ENCODE assay signal across 8 cellular contexts in the genomic region with DNA sequence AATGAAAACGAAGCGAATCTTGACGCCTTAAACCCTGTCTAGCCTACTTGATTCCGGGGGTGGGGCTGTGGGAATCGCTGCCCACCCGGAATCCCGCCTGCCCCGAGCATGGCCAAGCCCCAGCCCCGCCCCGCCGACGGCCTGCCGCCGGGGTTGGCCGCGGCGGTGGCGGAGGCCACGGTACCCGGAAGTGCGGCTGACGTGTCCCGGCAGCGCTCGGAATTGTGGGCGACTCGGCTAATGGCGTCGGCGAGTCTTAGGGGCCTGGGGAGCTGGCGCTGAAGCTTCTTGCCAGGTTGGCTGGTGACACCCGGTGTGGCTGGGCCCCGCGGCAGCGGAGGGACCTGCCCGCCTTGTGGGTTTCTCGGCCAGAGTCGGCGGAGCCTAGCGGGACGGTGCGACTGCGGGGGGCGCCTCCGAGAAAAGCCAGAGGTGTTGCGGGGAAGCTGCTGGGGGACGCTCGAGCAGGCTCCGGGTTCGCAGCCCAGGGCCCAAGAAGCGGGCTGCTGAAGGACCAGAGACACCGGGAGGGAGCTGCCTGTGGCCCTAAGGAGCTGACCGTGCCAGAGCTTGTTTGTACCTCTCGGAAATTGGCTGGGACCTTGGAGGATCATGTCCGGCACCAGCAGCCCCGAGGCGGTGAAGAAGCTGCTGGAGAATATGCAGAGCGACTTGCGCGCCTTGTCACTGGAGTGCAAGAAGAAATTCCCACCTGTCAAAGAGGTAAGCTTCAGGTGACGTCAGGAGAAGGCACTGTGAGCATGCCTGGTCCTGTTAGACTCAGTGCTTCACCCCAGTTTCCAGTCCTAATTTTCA. TPM values are rescaled to one million over a fixed set of nuclear protein-coding genes. Genes with fewer than 3 reads are reported as not detected.
DNase-seq lines count a peak whose midpoint lies in the region; ATAC-seq and TF ChIP-seq lines count a peak whose summit lies in the region.

A gene with protein sequence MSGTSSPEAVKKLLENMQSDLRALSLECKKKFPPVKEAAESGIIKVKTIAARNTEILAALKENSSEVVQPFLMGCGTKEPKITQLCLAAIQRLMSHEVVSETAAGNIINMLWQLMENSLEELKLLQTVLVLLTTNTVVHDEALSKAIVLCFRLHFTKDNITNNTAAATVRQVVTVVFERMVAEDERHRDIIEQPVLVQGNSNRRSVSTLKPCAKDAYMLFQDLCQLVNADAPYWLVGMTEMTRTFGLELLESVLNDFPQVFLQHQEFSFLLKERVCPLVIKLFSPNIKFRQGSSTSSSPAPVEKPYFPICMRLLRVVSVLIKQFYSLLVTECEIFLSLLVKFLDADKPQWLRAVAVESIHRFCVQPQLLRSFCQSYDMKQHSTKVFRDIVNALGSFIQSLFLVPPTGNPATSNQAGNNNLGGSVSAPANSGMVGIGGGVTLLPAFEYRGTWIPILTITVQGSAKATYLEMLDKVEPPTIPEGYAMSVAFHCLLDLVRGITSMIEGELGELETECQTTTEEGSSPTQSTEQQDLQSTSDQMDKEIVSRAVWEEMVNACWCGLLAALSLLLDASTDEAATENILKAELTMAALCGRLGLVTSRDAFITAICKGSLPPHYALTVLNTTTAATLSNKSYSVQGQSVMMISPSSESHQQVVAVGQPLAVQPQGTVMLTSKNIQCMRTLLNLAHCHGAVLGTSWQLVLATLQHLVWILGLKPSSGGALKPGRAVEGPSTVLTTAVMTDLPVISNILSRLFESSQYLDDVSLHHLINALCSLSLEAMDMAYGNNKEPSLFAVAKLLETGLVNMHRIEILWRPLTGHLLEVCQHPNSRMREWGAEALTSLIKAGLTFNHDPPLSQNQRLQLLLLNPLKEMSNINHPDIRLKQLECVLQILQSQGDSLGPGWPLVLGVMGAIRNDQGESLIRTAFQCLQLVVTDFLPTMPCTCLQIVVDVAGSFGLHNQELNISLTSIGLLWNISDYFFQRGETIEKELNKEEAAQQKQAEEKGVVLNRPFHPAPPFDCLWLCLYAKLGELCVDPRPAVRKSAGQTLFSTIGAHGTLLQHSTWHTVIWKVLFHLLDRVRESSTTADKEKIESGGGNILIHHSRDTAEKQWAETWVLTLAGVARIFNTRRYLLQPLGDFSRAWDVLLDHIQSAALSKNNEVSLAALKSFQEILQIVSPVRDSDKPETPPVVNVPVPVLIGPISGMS (N-terminal part only) (plus strand): TSS at position 231 of the 816 bp plus-strand sequence. CDS start 382 bp downstream, at position 613.

- H3K36me3 Mint-ChIP-seq in activated T-cell treated with anti-CD3 and anti-CD28 coated beads, Interleukin-2, amount 50 U/mL, for 4 hours (ENCODE audit: insufficient read depth) = no peaks in the 10 kb centered on the region

- WGBS in esophagus, 2 donors = 0% methylated on average over 61 of the region's 61 CpGs

- TF ChIP-seq RAD21 in Ishikawa (IDR thresholded peaks at IDR 0.05; ENCODE audit: low read depth) = no peak

- H3K9me3 ChIP-seq in Panc1 (ENCODE audit: control insufficient read depth, insufficient read depth, low read depth, low read length) (peaks cover 10% of the 10 kb centered on the region; the same call in 1 of the 2 replicates), esophagus (ENCODE audit: control insufficient read depth in 2 of 2, insufficient read depth in 1 of 2, low read depth in 1 of 2, low read length in 1 of 2) (peaks cover 0 to 2% of the 10 kb centered on the region in 2 donors), muscle layer of duodenum (ENCODE audit: control insufficient read depth in 1 of 2, low read length in 2 of 2) (no peaks in the 10 kb centered on the region)

- H3K4me3 ChIP-seq in Panc1 (ENCODE audit: low read depth in 2 of 2, low read length in 2 of 2) (peak within 1 kb of the TSS; percentile 98), esophagus (ENCODE audit: low read depth in 1 of 2, low read length in 2 of 2) (peak within 1 kb of the TSS; percentile 90 to 95), muscle layer of duodenum (ENCODE audit: low read depth in 1 of 2, low read length in 2 of 2) (peak within 1 kb of the TSS; percentile 93 to 98)

- H3K4me3 Mint-ChIP-seq in activated T-cell treated with anti-CD3 and anti-CD28 coated beads, Interleukin-2, amount 50 U/mL, for 4 hours = peak within 1 kb of the TSS; percentile 93

- in situ Hi-C loops in Panc1 (cut with HindIII; ENCODE audit: low pct_unique_long_range_greater_than_20kb, low sequenced_read_pairs) = no loop called here

- BruUV-seq in Panc1 (replicated peaks; lab: Mats Ljungman, UMichigan) = no TSS peak

- CTCF ChIA-PET in Panc1 (lab: Charles Lee) = interaction anchor here (1.2 kb wide), 1 partner anchor 31 kb away, joined by 4 read pairs; no protein-coding TSS in a partner anchor

- H3K27ac ChIP-seq in Panc1 (ENCODE audit: low read length) (peak within 1 kb of the TSS; percentile 92), esophagus (ENCODE audit: low read depth in 2 of 2, low read length in 1 of 2) (peak within 1 kb of the TSS; percentile 95 to 98), muscle layer of duodenum (ENCODE audit: low read length) (peak within 1 kb of the TSS; percentile 96)

- peaks cover 12% of the 10 kb centered on the region for H3K9me3 Mint-ChIP-seq in activated T-cell treated with anti-CD3 and anti-CD28 coated beads, Interleukin-2, amount 50 U/mL, for 4 hours

- intact Hi-C loops in Panc1 (cut with micrococcal nuclease; ENCODE audit: unreplicated experiment) = no loop called here

- peak; percentile 97 for ATAC-seq in GM21619 (IDR thresholded peaks at IDR 0.05; ENCODE audit: unreplicated experiment)
- peak; percentile 100 for ATAC-seq in Panc1
- peak; percentile 98 to 99 for ATAC-seq in activated T-cell treated with anti-CD3 and anti-CD28 coated beads, Interleukin-2, amount 50 U/mL, for 4 hours

- TF ChIP-seq EP300 in Ishikawa (IDR thresholded peaks at IDR 0.05; ENCODE audit: borderline replicate concordance) = no peak; the same call in 1 of the 2 replicates

- no peaks in the 10 kb centered on the region for H3K27me3 ChIP-seq in Panc1 (ENCODE audit: control insufficient read depth, insufficient read depth, low read length)
- H3K27me3 ChIP-seq in esophagus (ENCODE audit: control insufficient read depth in 1 of 2, insufficient read depth in 2 of 2, low read length in 2 of 2) = no peaks in the 10 kb centered on the region
- H3K27me3 ChIP-seq in muscle layer of duodenum (ENCODE audit: low read depth, low read length) = no peaks in the 10 kb centered on the region

- peaks cover 2% of the 10 kb centered on the region for H3K27me3 Mint-ChIP-seq in activated T-cell treated with anti-CD3 and anti-CD28 coated beads, Interleukin-2, amount 50 U/mL, for 4 hours (ENCODE audit: low read depth)

- TF ChIP-seq CTCF in Panc1 (IDR thresholded peaks at IDR 0.05) = no peak

- peaks cover 22% of the 10 kb centered on the region for H3K4me1 Mint-ChIP-seq in activated T-cell treated with anti-CD3 and anti-CD28 coated beads, Interleukin-2, amount 50 U/mL, for 4 hours (ENCODE audit: low read depth)

- peak; percentile 71 for DNase-seq in DMS153 treated with DMSO at 0.1 percent for 48 hours (lab: John Stamatoyannopoulos, UW; ENCODE audit: unreplicated experiment)
- DNase-seq in Panc1 (ENCODE audit: low read depth, low spot score) = peak; percentile 22
- DNase-seq in activated T-cell treated with anti-CD3 and anti-CD28 coated beads, Interleukin-2, amount 50 U/mL, for 4 hours = peak; percentile 76
- peak; percentile 66 for DNase-seq in stimulated activated CD8-positive, alpha-beta memory T cell treated with anti-CD3 and anti-CD28 coated beads, Interleukin-7, amount 100 ng/mL, for 24 hours (ENCODE audit: low read depth)

- no peaks in the 10 kb centered on the region; the same call in 1 of the 2 replicates for H3K36me3 ChIP-seq in Panc1 (ENCODE audit: control insufficient read depth, insufficient read depth, low read length)
- peaks cover 0 to under 1% of the 10 kb centered on the region in 2 donors for H3K36me3 ChIP-seq in esophagus (ENCODE audit: control insufficient read depth in 2 of 2, insufficient read depth in 2 of 2, low read length in 1 of 2)
- peaks cover 0 to 5% of the 10 kb centered on the region in 2 donors for H3K36me3 ChIP-seq in muscle layer of duodenum (ENCODE audit: control insufficient read depth in 1 of 2, insufficient read depth in 2 of 2, low read length in 2 of 2)

- POLR2A ChIA-PET in Panc1 (lab: Charles Lee) = no interaction called here

- peaks cover 7% of the 10 kb centered on the region; the same call in 1 of the 2 replicates for H3K4me1 ChIP-seq in Panc1 (ENCODE audit: control insufficient read depth, insufficient read depth, low read length)
- peaks cover 0 to 3% of the 10 kb centered on the region in 2 donors for H3K4me1 ChIP-seq in esophagus (ENCODE audit: control insufficient read depth in 2 of 2, insufficient read depth in 2 of 2, low read length in 1 of 2)
- H3K4me1 ChIP-seq in muscle layer of duodenum (ENCODE audit: control insufficient read depth in 1 of 2, insufficient read depth in 2 of 2, low read length in 2 of 2) = peaks cover 10 to 21% of the 10 kb centered on the region in 2 donors

TF ChIP-seq in Ishikawa, 13 proteins besides CTCF, POLR2A, EP300 and RAD21 (continues in another document):
- TF ChIP-seq, protein P1, sequence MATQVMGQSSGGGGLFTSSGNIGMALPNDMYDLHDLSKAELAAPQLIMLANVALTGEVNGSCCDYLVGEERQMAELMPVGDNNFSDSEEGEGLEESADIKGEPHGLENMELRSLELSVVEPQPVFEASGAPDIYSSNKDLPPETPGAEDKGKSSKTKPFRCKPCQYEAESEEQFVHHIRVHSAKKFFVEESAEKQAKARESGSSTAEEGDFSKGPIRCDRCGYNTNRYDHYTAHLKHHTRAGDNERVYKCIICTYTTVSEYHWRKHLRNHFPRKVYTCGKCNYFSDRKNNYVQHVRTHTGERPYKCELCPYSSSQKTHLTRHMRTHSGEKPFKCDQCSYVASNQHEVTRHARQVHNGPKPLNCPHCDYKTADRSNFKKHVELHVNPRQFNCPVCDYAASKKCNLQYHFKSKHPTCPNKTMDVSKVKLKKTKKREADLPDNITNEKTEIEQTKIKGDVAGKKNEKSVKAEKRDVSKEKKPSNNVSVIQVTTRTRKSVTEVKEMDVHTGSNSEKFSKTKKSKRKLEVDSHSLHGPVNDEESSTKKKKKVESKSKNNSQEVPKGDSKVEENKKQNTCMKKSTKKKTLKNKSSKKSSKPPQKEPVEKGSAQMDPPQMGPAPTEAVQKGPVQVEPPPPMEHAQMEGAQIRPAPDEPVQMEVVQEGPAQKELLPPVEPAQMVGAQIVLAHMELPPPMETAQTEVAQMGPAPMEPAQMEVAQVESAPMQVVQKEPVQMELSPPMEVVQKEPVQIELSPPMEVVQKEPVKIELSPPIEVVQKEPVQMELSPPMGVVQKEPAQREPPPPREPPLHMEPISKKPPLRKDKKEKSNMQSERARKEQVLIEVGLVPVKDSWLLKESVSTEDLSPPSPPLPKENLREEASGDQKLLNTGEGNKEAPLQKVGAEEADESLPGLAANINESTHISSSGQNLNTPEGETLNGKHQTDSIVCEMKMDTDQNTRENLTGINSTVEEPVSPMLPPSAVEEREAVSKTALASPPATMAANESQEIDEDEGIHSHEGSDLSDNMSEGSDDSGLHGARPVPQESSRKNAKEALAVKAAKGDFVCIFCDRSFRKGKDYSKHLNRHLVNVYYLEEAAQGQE (IDR thresholded peaks at IDR 0.05; ENCODE audit: low read depth) = no peak
- peak; percentile 71 for TF ChIP-seq TCF12 (IDR thresholded peaks at IDR 0.05; ENCODE audit: low read depth)

RNA-seq across cellular contexts. Expression of the gene that starts here (rescaled TPM):
- total RNA-seq in Panc1 (2021; ENCODE audit: unreplicated experiment) = 30.1 TPM
- polyA plus RNA-seq in Panc1 (2012; ENCODE audit: insufficient read length) = 8.9 TPM
- 10 to 100 TPM; 25.9 to 28.4 (median 27.6) TPM for total RNA-seq in activated T-cell treated with anti-CD3 and anti-CD28 coated beads, Interleukin-2, amount 50 U/mL, for 4 hours
- 10 to 100 TPM; 10.4 to 10.5 TPM for polyA plus RNA-seq in esophagus

Comparison
In these comparisons a context has a peak if more than half of its experiments do, and no peak if none do; other contexts are left out.
1. Peak in every context shown above with its lines: DNase-seq, ATAC-seq, H3K4me3 ChIP-seq and H3K27ac ChIP-seq.
2. DNase-seq: peak in every context shown above with its lines; median percentile 76 in activated T-cell treated with anti-CD3 and anti-CD28 coated beads, Interleukin-2, amount 50 U/mL, for 4 hours; 71 in DMS153 treated with DMSO at 0.1 percent for 48 hours; 66 in stimulated activated CD8-positive, alpha-beta memory T cell treated with anti-CD3 and anti-CD28 coated beads, Interleukin-7, amount 100 ng/mL, for 24 hours; 22 in Panc1.